ENCODE assay signal across 17 cellular contexts in the genomic region with DNA sequence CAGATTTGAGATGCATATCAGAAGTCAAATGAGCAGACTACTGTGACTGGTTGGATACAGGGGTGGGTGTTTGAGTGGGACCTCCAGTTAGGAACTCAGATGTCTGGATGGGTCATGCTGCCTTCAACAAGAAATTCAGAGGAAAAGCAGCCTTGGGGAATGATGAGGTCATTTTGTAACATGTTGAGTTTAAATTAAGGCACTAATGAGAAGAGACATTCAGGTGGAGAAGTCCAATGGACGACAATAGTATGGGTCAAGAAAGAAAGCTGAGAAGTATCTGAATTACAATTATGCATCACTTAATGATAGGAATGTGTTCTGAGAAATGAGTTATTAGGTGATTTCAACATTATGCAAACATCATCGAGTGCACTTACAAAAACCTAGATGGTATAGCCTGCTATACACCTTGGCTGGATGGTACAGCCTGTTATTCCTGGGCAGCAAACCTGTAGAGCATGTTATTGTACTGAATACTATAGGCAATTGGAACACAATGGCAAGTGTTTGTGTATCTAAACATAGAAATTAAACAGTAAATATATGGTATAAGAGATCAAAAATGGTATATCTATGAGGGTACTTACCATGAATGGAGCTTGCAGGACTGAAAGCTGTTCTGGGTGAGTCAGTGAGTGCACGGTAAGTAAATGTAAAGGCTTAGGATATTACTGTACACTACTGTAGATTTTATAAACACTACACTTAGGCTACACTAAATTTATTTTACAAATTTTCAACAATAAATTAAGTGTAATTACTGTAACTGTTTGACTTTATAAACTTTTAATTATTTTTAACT.
A peak's percentile ranks its signal among the peaks of the same experiment; 100 is the strongest.
DNase-seq lines count a peak whose midpoint lies in the region; ATAC-seq and TF ChIP-seq lines count a peak whose summit lies in the region.
"Had no signal": no experiment of that assay in that cellular context is flagged by ENCODE, and none has a peak within 500 bp of the region (broad histone marks: within the 10 kb centered on the region; RNA-seq: fewer than 3 reads in every experiment).

No MANE protein-coding gene starts in this region.

- H3K4me3 ChIP-seq in SK-N-SH (ENCODE audit: low read depth in 2 of 2, low read length in 1 of 2) (no peak overlapping the region), ascending aorta (no peak overlapping the region), muscle layer of duodenum (ENCODE audit: low read depth in 1 of 2, low read length in 2 of 2) (no peak overlapping the region), aorta (ENCODE audit: low read length in 2 of 2) (no peak overlapping the region)
- H3K4me3 ChIP-seq: HAP-1, prostate gland had no signal

- CTCF ChIA-PET in SK-N-SH (lab: Yijun Ruan, JAX) = interaction anchor here (0.6 to 1.4 kb wide), 3 partner anchors 10 to 629 kb away, joined by 3 to 4 read pairs (median 4); no protein-coding TSS in a partner anchor

- H3K9ac ChIP-seq in SK-N-SH = no peak overlapping the region

- no peaks in the 10 kb centered on the region for H3K9me3 Mint-ChIP-seq in stimulated activated naive CD8-positive, alpha-beta T cell treated with anti-CD3 and anti-CD28 coated beads, Interleukin-15, amount 100 ng/mL, for 72 hours
- no peaks in the 10 kb centered on the region for H3K9me3 Mint-ChIP-seq in natural killer cell
- H3K9me3 Mint-ChIP-seq: naive thymus-derived CD8-positive, alpha-beta T cell had no signal

- POLR2A ChIA-PET in SK-N-SH (lab: Yijun Ruan, JAX) = no interaction called here

- no peak for DNase-seq in SK-N-SH
- no peak for DNase-seq in ascending aorta (ENCODE audit: low spot score in 2 of 2)
- DNase-seq in aorta = no peak
- DNase-seq in stimulated activated naive CD8-positive, alpha-beta T cell treated with anti-CD3 and anti-CD28 coated beads, Interleukin-15, amount 100 ng/mL, for 72 hours = no peak
- DNase-seq in natural killer cell = no peak
- DNase-seq: activated CD4-positive, alpha-beta T cell treated with anti-CD3 and anti-CD28 coated beads for 4 hours; activated naive CD4-positive, alpha-beta T cell treated with anti-CD3 and anti-CD28 coated beads, Interleukin-2, amount 10 ng/mL, durations not matched to agents 7 days and 5 days; effector CD4-positive, alpha-beta T cell; naive thymus-derived CD8-positive, alpha-beta T cell; NCI-H2171; SHP77; T1000 had no signal

- peaks cover 32% of the 10 kb centered on the region for H3F3A ChIP-seq in SK-N-SH (replicated peaks; ENCODE audit: insufficient read depth)

- no peak overlapping the region for H3K4me2 ChIP-seq in SK-N-SH

- no peak overlapping the region for H3K4me3 Mint-ChIP-seq in stimulated activated naive CD8-positive, alpha-beta T cell treated with anti-CD3 and anti-CD28 coated beads, Interleukin-15, amount 100 ng/mL, for 72 hours
- H3K4me3 Mint-ChIP-seq in natural killer cell = no peak overlapping the region
- H3K4me3 Mint-ChIP-seq: activated naive CD4-positive, alpha-beta T cell treated with anti-CD3 and anti-CD28 coated beads, Interleukin-2, amount 10 ng/mL, durations not matched to agents 7 days and 5 days; naive thymus-derived CD8-positive, alpha-beta T cell had no signal

- TF ChIP-seq CTCF in SK-N-SH (IDR thresholded peaks at IDR 0.05) = no peak
- TF ChIP-seq CTCF in ascending aorta (IDR thresholded peaks at IDR 0.05) = no peak
- TF ChIP-seq CTCF in natural killer cell (IDR thresholded peaks at IDR 0.05) = no peak

- H2AFZ ChIP-seq in SK-N-SH (ENCODE audit: low read depth) = no peak overlapping the region

- H3K36me3 Mint-ChIP-seq in natural killer cell = no peaks in the 10 kb centered on the region
- H3K36me3 Mint-ChIP-seq: activated naive CD4-positive, alpha-beta T cell treated with anti-CD3 and anti-CD28 coated beads, Interleukin-2, amount 10 ng/mL, durations not matched to agents 7 days and 5 days; naive thymus-derived CD8-positive, alpha-beta T cell had no signal

- H3K4me1 Mint-ChIP-seq in stimulated activated naive CD8-positive, alpha-beta T cell treated with anti-CD3 and anti-CD28 coated beads, Interleukin-15, amount 100 ng/mL, for 72 hours = no peaks in the 10 kb centered on the region
- no peaks in the 10 kb centered on the region for H3K4me1 Mint-ChIP-seq in natural killer cell
- H3K4me1 Mint-ChIP-seq: activated naive CD4-positive, alpha-beta T cell treated with anti-CD3 and anti-CD28 coated beads, Interleukin-2, amount 10 ng/mL, durations not matched to agents 7 days and 5 days; naive thymus-derived CD8-positive, alpha-beta T cell had no signal

- TF ChIP-seq RAD21 in SK-N-SH (IDR thresholded peaks at IDR 0.05; ENCODE audit: low read length) = no peak

- peaks cover 0 to 25% of the 10 kb centered on the region in 2 experiments; a peak in 3 of 4 replicates for H3K4me1 ChIP-seq in SK-N-SH (ENCODE audit: control insufficient read depth in 1 of 2, insufficient read depth in 2 of 2, low read depth in 1 of 2, low read length in 1 of 2)
- H3K4me1 ChIP-seq in ascending aorta = peaks cover 9 to 25% of the 10 kb centered on the region in 2 donors
- peaks cover 24 to 27% of the 10 kb centered on the region in 2 donors for H3K4me1 ChIP-seq in muscle layer of duodenum (ENCODE audit: control insufficient read depth in 1 of 2, insufficient read depth in 2 of 2, low read length in 2 of 2)
- H3K4me1 ChIP-seq in aorta (ENCODE audit: control insufficient read depth in 1 of 2, insufficient read depth in 2 of 2, low read length in 2 of 2) = peaks cover 0 to 3% of the 10 kb centered on the region in 2 donors
- H3K4me1 ChIP-seq: prostate gland had no signal

- H4K20me1 ChIP-seq in SK-N-SH (ENCODE audit: insufficient read depth) = no peaks in the 10 kb centered on the region

- H3K9me2 ChIP-seq in SK-N-SH = no peaks in the 10 kb centered on the region

- no peak for TF ChIP-seq EP300 in SK-N-SH (IDR thresholded peaks at IDR 0.05; ENCODE audit: borderline replicate concordance in 1 of 2, low read depth in 1 of 2, low read length in 1 of 2)

- no peaks in the 10 kb centered on the region for H3K36me3 ChIP-seq in SK-N-SH (replicated peaks in 1 of 2; ENCODE audit: control insufficient read depth in 1 of 2, insufficient read depth in 2 of 2, low read length in 1 of 2)
- no peaks in the 10 kb centered on the region for H3K36me3 ChIP-seq in ascending aorta
- H3K36me3 ChIP-seq in muscle layer of duodenum (ENCODE audit: control insufficient read depth in 1 of 2, insufficient read depth in 2 of 2, low read length in 2 of 2) = no peaks in the 10 kb centered on the region
- no peaks in the 10 kb centered on the region for H3K36me3 ChIP-seq in aorta (ENCODE audit: control insufficient read depth in 1 of 2, insufficient read depth in 2 of 2, low read length in 1 of 2)
- H3K36me3 ChIP-seq: HAP-1, prostate gland had no signal

- H3K27me3 Mint-ChIP-seq in stimulated activated naive CD8-positive, alpha-beta T cell treated with anti-CD3 and anti-CD28 coated beads, Interleukin-15, amount 100 ng/mL, for 72 hours = no peaks in the 10 kb centered on the region
- no peaks in the 10 kb centered on the region for H3K27me3 Mint-ChIP-seq in natural killer cell (ENCODE audit: low read depth in 2 of 2)
- H3K27me3 Mint-ChIP-seq: activated naive CD4-positive, alpha-beta T cell treated with anti-CD3 and anti-CD28 coated beads, Interleukin-2, amount 10 ng/mL, durations not matched to agents 7 days and 5 days; naive thymus-derived CD8-positive, alpha-beta T cell had no signal

- H3K9me3 ChIP-seq in SK-N-SH = no peaks in the 10 kb centered on the region
- H3K9me3 ChIP-seq in ascending aorta = no peaks in the 10 kb centered on the region
- no peaks in the 10 kb centered on the region for H3K9me3 ChIP-seq in muscle layer of duodenum (ENCODE audit: control insufficient read depth in 1 of 2, low read length in 2 of 2)
- H3K9me3 ChIP-seq in aorta (ENCODE audit: control insufficient read depth, low read length) = no peaks in the 10 kb centered on the region
- H3K9me3 ChIP-seq: HAP-1, prostate gland had no signal

- H3K79me2 ChIP-seq in SK-N-SH (ENCODE audit: insufficient read depth) = no peaks in the 10 kb centered on the region

- 86% methylated on average over 3 of the region's 3 CpGs for WGBS in SK-N-SH (ENCODE audit: low lambda C conversion rate)
- WGBS in aorta, 2 donors = 91 to 94% methylated on average over 3 of the region's 3 CpGs

- ATAC-seq in SK-N-SH treated with all-trans-retinoic acid at 6 μM for 48 hours (no peak), aorta (ENCODE audit: low FRiP score) (no peak), GM18519 (IDR thresholded peaks at IDR 0.05; ENCODE audit: low FRiP score, unreplicated experiment) (no peak), natural killer cell (no peak)
- no peak for ATAC-seq in stimulated activated naive CD8-positive, alpha-beta T cell treated with anti-CD3 and anti-CD28 coated beads, Interleukin-15, amount 100 ng/mL, for 72 hours
- ATAC-seq: naive thymus-derived CD8-positive, alpha-beta T cell had no signal

- H3K27ac ChIP-seq in SK-N-SH (ENCODE audit: low read depth in 2 of 2, low read length in 1 of 2) (peak overlapping the region; percentile 93 to 98), ascending aorta (peak overlapping the region; percentile 58 to 86), muscle layer of duodenum (ENCODE audit: low read length) (peak overlapping the region; percentile 70), aorta (ENCODE audit: low read depth in 1 of 2, low read length in 2 of 2) (peak overlapping the region; percentile 43 to 68)

- H3K27me3 ChIP-seq in SK-N-SH (ENCODE audit: insufficient read depth) (no peaks in the 10 kb centered on the region), ascending aorta (no peaks in the 10 kb centered on the region), muscle layer of duodenum (ENCODE audit: low read depth, low read length) (no peaks in the 10 kb centered on the region), aorta (ENCODE audit: control insufficient read depth in 1 of 2, insufficient read depth in 2 of 2, low read length in 1 of 2) (no peaks in the 10 kb centered on the region)

- no peak overlapping the region for H3K27ac Mint-ChIP-seq in stimulated activated naive CD8-positive, alpha-beta T cell treated with anti-CD3 and anti-CD28 coated beads, Interleukin-15, amount 100 ng/mL, for 72 hours
- H3K27ac Mint-ChIP-seq in natural killer cell = no peak overlapping the region
- H3K27ac Mint-ChIP-seq: activated naive CD4-positive, alpha-beta T cell treated with anti-CD3 and anti-CD28 coated beads, Interleukin-2, amount 10 ng/mL, durations not matched to agents 7 days and 5 days; naive thymus-derived CD8-positive, alpha-beta T cell had no signal

- intact Hi-C loops in ascending aorta (cut with DNase I) (loop anchor here (10.0 kb wide), 1 partner anchor 90 kb away; no protein-coding TSS in a partner anchor), aorta (cut with DNase I) (loop anchor here in 1 of 2 donors (5.0 kb wide), 1 partner anchor 292 kb away; no protein-coding TSS in a partner anchor), natural killer cell (cut with micrococcal nuclease) (no loop called here)

TF ChIP-seq in SK-N-SH, 30 proteins besides CTCF, POLR2A, EP300 and RAD21 (continues in another document):
- no peak for TF ChIP-seq MXI1 (IDR thresholded peaks at IDR 0.05; ENCODE audit: low read depth, low read length)

TF ChIP-seq in SK-N-SH treated with all-trans-retinoic acid at 6 μM for 48 hours, 23 proteins besides CTCF, POLR2A, EP300 and RAD21 (continues in another document):
- TF ChIP-seq ZNF8 (CRISPR knock-in tag; IDR thresholded peaks at IDR 0.05) (no peak), TCF4 (CRISPR knock-in tag; IDR thresholded peaks at IDR 0.05; ENCODE audit: borderline replicate concordance) (no peak), ZFP3 (CRISPR knock-in tag; IDR thresholded peaks at IDR 0.05) (no peak), ARNTL (CRISPR knock-in tag; IDR thresholded peaks at IDR 0.05; ENCODE audit: borderline replicate concordance, low read depth) (no peak), ESRRG (CRISPR knock-in tag; IDR thresholded peaks at IDR 0.05) (no peak)
